In genomic region chrX:2692221-2693122, GRCh38 we compare ENCODE assay signal across 1 cellular context.
TF ChIP-seq lines count a peak whose summit lies in the region.

No MANE protein-coding gene starts in this region.

TF ChIP-seq in PFSK-1, 5 proteins besides CTCF, POLR2A, EP300 and RAD21 (continued from another document):
- no peak for TF ChIP-seq REST (IDR thresholded peaks at IDR 0.05; ENCODE audit: insufficient read depth in 1 of 2, low read depth in 2 of 2, low read length in 2 of 2)
- 0 out of 2 replicates have a peak, but pooled peaks have one; percentile 31 for TF ChIP-seq TAF1 (IDR thresholded peaks at IDR 0.05; ENCODE audit: borderline replicate concordance, insufficient read depth, low read length)
- TF ChIP-seq FOXP2 (optimal IDR thresholded peaks at IDR 0.05; ENCODE audit: borderline replicate concordance, extremely low read depth, extremely low read length, insufficient read depth) = no peak
- TF ChIP-seq SIN3A (IDR thresholded peaks at IDR 0.05; ENCODE audit: borderline replicate concordance, insufficient read depth, low read length) = peak; percentile 10; the same call in 1 of the 2 replicates
